ENCODE assay signal across 21 cellular contexts in the genomic region with DNA sequence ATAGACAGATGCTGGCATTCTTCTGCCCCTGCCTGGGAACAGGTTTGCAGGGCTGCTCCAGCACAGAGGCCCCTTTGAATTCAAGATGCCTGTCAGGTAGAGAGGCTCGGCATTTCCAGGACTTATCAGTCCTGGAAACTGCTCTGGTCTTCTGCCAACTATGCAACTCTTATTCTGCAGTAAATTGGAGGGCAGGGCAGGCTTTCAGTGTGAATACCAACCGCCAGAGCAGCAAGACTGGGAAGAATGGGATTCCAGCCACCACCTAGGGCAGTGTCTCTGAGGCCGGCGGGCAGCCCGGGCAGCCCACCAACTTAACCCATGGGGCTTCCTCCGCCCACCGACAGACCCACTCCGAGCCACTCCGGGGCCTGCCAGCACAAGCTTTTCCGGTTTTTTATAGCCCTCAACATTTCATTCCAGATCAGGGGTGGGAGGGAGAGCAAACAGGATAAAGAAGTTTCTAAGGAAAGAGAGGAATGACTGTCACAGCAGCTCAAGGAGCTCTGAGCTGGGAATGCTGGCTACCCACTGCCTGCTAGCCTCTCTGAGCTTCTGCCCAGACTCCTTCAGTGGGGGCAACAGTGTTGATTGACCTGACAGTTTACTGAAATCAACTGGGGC.
DNase-seq lines count a peak whose midpoint lies in the region; ATAC-seq and TF ChIP-seq lines count a peak whose summit lies in the region.
"Had no signal": no experiment of that assay in that cellular context is flagged by ENCODE, and none has a peak within 500 bp of the region (broad histone marks: within the 10 kb centered on the region; RNA-seq: fewer than 3 reads in every experiment).

No MANE protein-coding gene starts in this region.

- H3K27me3 ChIP-seq in testis = no peaks in the 10 kb centered on the region
- H3K27me3 ChIP-seq: sigmoid colon had no signal

- 57 to 63% methylated on average over 1 to 10 of the region's 10 CpGs for WGBS in testis, 2 donors

- ATAC-seq in left colon (peak; percentile 93), GM21447 (IDR thresholded peaks at IDR 0.05; ENCODE audit: unreplicated experiment) (no peak), HG03457 (IDR thresholded peaks at IDR 0.05; ENCODE audit: unreplicated experiment) (no peak)
- ATAC-seq: naive thymus-derived CD8-positive, alpha-beta T cell; T-cell had no signal

- no peak overlapping the region for H3K4me3 ChIP-seq in testis
- H3K4me3 ChIP-seq: sigmoid colon had no signal

- no peaks in the 10 kb centered on the region for H3K4me1 ChIP-seq in testis

- no peaks in the 10 kb centered on the region for H3K36me3 ChIP-seq in testis (ENCODE audit: low read depth, missing control alignments)
- H3K36me3 ChIP-seq: sigmoid colon had no signal

- no peaks in the 10 kb centered on the region for H3K9me3 ChIP-seq in testis
- H3K9me3 ChIP-seq: sigmoid colon had no signal

- TF ChIP-seq POLR2A in testis (IDR thresholded peaks at IDR 0.05) = no peak

- DNase-seq in M059J (ENCODE audit: low read depth) (peak; percentile 29), astrocyte of the hippocampus (ENCODE audit: low read depth, low spot score) (peak; percentile 91), left colon (peak; percentile 29 to 35), testis (peak; percentile 19), retina (no peak), mucosa of gallbladder (ENCODE audit: low spot score) (no peak)
- DNase-seq: activated CD4-positive, alpha-beta T cell treated with anti-CD3 and anti-CD28 coated beads for 1 hour; activated CD8-positive, alpha-beta memory T cell treated with anti-CD3 and anti-CD28 coated beads for 24 hours; activated naive CD4-positive, alpha-beta T cell treated with anti-CD3 and anti-CD28 coated beads, Interleukin-2, amount 10 ng/mL, durations not matched to agents 7 days and 5 days; activated T-cell treated with anti-CD3 and anti-CD28 coated beads, Interleukin-2, amount 50 U/mL, for 24 hours; effector memory CD4-positive, alpha-beta T cell; naive thymus-derived CD8-positive, alpha-beta T cell; NCI-H1436; NCI-H2171 treated with DMSO at 0.1 percent for 48 hours; NCI-H774; OCI-M1; SIG-M5; sigmoid colon; T-cell had no signal

- intact Hi-C loops in left colon (cut with DNase I, micrococcal nuclease) = no loop called here
- intact Hi-C loops in testis (cut with DNase I; ENCODE audit: low total_unique reads) = no loop called here

- H3K27ac ChIP-seq in testis = no peak overlapping the region
- H3K27ac ChIP-seq: sigmoid colon had no signal

- TF ChIP-seq CTCF in testis (IDR thresholded peaks at IDR 0.05) = no peak

Comparison
In these comparisons a context has a peak if more than half of its experiments do, and no peak if none do; other contexts are left out.
1. DNase-seq: peak in M059J (single experiment), astrocyte of the hippocampus (single experiment), left colon (2 of 2) and testis (single experiment); none in retina (single experiment) and mucosa of gallbladder (single experiment).